ENCODE assay signal across 1 cellular context in the genomic region with DNA sequence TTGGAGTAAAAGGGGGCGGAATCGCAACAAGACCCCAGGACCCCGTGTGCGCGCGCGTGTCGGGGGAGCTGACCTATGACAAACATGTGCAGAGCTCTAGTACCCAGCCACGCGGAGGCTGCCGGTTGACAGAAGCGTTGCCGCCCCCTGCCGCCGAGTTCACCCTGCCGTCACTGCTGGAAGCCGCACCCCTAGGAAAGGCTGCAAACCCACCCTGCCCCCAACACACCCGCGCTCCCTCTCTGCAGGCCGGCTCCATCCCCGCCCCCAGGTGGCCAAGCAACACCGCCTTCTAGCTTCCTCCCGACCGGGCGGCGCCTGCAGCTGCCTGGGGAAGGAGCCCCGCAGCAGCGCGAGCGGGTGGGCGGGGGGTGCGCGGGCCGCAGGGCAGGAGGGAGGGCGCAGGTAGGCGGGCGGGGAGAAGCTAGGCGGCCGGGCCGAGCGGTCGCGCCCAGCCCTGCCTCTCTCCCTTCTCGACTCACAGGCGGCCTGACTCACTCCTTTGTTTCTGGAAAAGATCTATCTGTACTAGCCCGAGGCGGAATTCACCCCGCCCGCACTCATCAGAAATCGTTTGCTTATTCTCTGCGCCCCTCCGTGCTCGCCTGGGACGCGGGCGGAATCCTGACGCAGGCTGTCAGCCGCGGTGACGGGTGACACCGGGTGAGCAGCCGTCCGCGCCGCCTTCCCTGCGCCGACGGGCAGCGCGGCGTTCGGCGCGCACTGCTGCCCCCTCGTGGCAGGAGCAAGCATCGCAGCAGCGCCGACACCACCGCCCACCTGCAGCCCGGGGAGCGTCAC.
TF ChIP-seq lines count a peak whose summit lies in the region.

No MANE protein-coding gene starts in this region.

TF ChIP-seq in GM12878, 131 proteins besides CTCF, POLR2A, EP300 and RAD21 (continued from another document):
- TF ChIP-seq, protein P1, sequence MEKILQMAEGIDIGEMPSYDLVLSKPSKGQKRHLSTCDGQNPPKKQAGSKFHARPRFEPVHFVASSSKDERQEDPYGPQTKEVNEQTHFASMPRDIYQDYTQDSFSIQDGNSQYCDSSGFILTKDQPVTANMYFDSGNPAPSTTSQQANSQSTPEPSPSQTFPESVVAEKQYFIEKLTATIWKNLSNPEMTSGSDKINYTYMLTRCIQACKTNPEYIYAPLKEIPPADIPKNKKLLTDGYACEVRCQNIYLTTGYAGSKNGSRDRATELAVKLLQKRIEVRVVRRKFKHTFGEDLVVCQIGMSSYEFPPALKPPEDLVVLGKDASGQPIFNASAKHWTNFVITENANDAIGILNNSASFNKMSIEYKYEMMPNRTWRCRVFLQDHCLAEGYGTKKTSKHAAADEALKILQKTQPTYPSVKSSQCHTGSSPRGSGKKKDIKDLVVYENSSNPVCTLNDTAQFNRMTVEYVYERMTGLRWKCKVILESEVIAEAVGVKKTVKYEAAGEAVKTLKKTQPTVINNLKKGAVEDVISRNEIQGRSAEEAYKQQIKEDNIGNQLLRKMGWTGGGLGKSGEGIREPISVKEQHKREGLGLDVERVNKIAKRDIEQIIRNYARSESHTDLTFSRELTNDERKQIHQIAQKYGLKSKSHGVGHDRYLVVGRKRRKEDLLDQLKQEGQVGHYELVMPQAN (conservative IDR thresholded peaks at IDR 0.05), result 0 out of 2 replicates have a peak, but pooled peaks have one; percentile 26
- TF ChIP-seq SMC3 (IDR thresholded peaks at IDR 0.05; ENCODE audit: borderline replicate concordance, low read length) (peak; percentile 65; the same call in 1 of the 2 replicates), ASH2L (IDR thresholded peaks at IDR 0.05; ENCODE audit: borderline replicate concordance, low read depth) (no peak), STAT1 (conservative IDR thresholded peaks at IDR 0.05) (no peak; the same call in 1 of the 2 replicates), ZZZ3 (IDR thresholded peaks at IDR 0.05; ENCODE audit: control insufficient read depth, insufficient read length, low read depth) (no peak), ZNF622 (IDR thresholded peaks at IDR 0.05) (no peak), JUND (IDR thresholded peaks at IDR 0.05; ENCODE audit: low read depth, low read length) (no peak), ZNF384 (IDR thresholded peaks at IDR 0.05; ENCODE audit: borderline replicate concordance, low read depth, low read length) (no peak), FOS (IDR thresholded peaks at IDR 0.05; ENCODE audit: borderline replicate concordance, extremely low read depth, insufficient read length) (no peak), CBX5 (IDR thresholded peaks at IDR 0.05; ENCODE audit: low read depth) (peak; percentile 50; the same call in 1 of the 2 replicates), ZBED1 (IDR thresholded peaks at IDR 0.05; ENCODE audit: borderline replicate concordance) (no peak)
- TF ChIP-seq, protein P2, sequence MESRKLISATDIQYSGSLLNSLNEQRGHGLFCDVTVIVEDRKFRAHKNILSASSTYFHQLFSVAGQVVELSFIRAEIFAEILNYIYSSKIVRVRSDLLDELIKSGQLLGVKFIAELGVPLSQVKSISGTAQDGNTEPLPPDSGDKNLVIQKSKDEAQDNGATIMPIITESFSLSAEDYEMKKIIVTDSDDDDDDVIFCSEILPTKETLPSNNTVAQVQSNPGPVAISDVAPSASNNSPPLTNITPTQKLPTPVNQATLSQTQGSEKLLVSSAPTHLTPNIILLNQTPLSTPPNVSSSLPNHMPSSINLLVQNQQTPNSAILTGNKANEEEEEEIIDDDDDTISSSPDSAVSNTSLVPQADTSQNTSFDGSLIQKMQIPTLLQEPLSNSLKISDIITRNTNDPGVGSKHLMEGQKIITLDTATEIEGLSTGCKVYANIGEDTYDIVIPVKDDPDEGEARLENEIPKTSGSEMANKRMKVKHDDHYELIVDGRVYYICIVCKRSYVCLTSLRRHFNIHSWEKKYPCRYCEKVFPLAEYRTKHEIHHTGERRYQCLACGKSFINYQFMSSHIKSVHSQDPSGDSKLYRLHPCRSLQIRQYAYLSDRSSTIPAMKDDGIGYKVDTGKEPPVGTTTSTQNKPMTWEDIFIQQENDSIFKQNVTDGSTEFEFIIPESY (IDR thresholded peaks at IDR 0.05), result no peak
- TF ChIP-seq, protein P3, sequence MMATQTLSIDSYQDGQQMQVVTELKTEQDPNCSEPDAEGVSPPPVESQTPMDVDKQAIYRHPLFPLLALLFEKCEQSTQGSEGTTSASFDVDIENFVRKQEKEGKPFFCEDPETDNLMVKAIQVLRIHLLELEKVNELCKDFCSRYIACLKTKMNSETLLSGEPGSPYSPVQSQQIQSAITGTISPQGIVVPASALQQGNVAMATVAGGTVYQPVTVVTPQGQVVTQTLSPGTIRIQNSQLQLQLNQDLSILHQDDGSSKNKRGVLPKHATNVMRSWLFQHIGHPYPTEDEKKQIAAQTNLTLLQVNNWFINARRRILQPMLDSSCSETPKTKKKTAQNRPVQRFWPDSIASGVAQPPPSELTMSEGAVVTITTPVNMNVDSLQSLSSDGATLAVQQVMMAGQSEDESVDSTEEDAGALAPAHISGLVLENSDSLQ (IDR thresholded peaks at IDR 0.05), result peak; percentile 90
